ENCODE assay signal across 8 cellular contexts in genomic region chr11:83193315-83194283, GRCh38. TPM values are rescaled to one million over a fixed set of nuclear protein-coding genes. Genes with fewer than 3 reads are reported as not detected.
A peak's percentile ranks its signal among the peaks of the same experiment; 100 is the strongest.
DNase-seq lines count a peak whose midpoint lies in the region; TF ChIP-seq lines count a peak whose summit lies in the region.

Gene ANKRD42 (plus strand): TSS chr11:83193712. CDS start chr11:83194671, 959 bp downstream.

- peaks cover 19% of the 10 kb centered on the region for H3K23me2 ChIP-seq in H9 (ENCODE audit: insufficient read length, low read depth, low read length, poor library complexity, severe bottlenecking)

- H4K91ac ChIP-seq in H9 (ENCODE audit: insufficient read length, low read depth, low read length), result no peak within 1 kb of the TSS

- peak; percentile 95 for DNase-seq in H9
- DNase-seq in MG63, result peak; percentile 93
- DNase-seq in SHP77 treated with DMSO at 0.1 percent for 48 hours (lab: John Stamatoyannopoulos, UW), result peak; percentile 89
- DNase-seq in activated gamma-delta T cell treated with anti-CD3 and anti-CD28 coated beads, Interleukin-2, amount 50 U/mL, for 16 hours (ENCODE audit: low read depth), result peak; percentile 73
- peak; percentile 93 for DNase-seq in foreskin melanocyte

- H3K36me3 Mint-ChIP-seq in H9 (ENCODE audit: insufficient read depth in 1 of 3, low read depth in 3 of 3), result peaks cover 5 to 38% (median 32%) of the 10 kb centered on the region in 3 experiments; a peak in 5 of 7 replicates

- peaks cover 2% of the 10 kb centered on the region for H3K27me3 Mint-ChIP-seq in H9 (ENCODE audit: low read depth)

- H3K9me3 ChIP-seq in ES-I3 (ENCODE audit: control insufficient read depth, insufficient read depth, low read length), result no peaks in the 10 kb centered on the region
- no peaks in the 10 kb centered on the region for H3K9me3 ChIP-seq in H9 (ENCODE audit: control insufficient read depth, low read depth, low read length)
- H3K9me3 ChIP-seq in MG63, result no peaks in the 10 kb centered on the region
- H3K9me3 ChIP-seq in neuron (ENCODE audit: low read length), result no peaks in the 10 kb centered on the region
- H3K9me3 ChIP-seq in subcutaneous abdominal adipose tissue (ENCODE audit: control insufficient read depth in 5 of 5, low read length in 5 of 5), result no peaks in the 10 kb centered on the region

- peak within 1 kb of the TSS; percentile 97 to 99 for H3K4me3 Mint-ChIP-seq in H9

- H3K79me2 ChIP-seq in H9 (ENCODE audit: insufficient read depth, low read length), result peaks cover 7% of the 10 kb centered on the region; the same call in 1 of the 2 replicates

- H3K79me1 ChIP-seq in H9 (ENCODE audit: insufficient read depth, low read depth, low read length, poor library complexity, severe bottlenecking), result no peaks in the 10 kb centered on the region

- no peak within 1 kb of the TSS for H2BK20ac ChIP-seq in H9 (ENCODE audit: low read depth, low read length, poor library complexity, severe bottlenecking)

- peak within 1 kb of the TSS; percentile 84 to 98 (median 91); a peak in 6 of 7 replicates for H3K27ac Mint-ChIP-seq in H9

- H3K14ac ChIP-seq in H9 (ENCODE audit: insufficient read depth, low read length), result peak within 1 kb of the TSS; percentile 96

- H2BK15ac ChIP-seq in H9 (ENCODE audit: low read depth, low read length), result no peak within 1 kb of the TSS

- peak within 1 kb of the TSS; percentile 53 for H3K56ac ChIP-seq in H9 (ENCODE audit: insufficient read length, low read depth, low read length)

- no peak within 1 kb of the TSS for H2BK12ac ChIP-seq in H9 (ENCODE audit: insufficient read length, low read depth, low read length)

- H4K20me1 ChIP-seq in H9 (ENCODE audit: control insufficient read depth, insufficient read depth, insufficient read length), result no peaks in the 10 kb centered on the region

- TF ChIP-seq CTCF in H9 (conservative IDR thresholded peaks at IDR 0.05), result no peak

- H3K4me2 ChIP-seq in H9 (ENCODE audit: insufficient read depth, insufficient read length, low read length), result peak within 1 kb of the TSS; percentile 91

- H2AK5ac ChIP-seq in H9 (ENCODE audit: insufficient read length, low read length), result no peak within 1 kb of the TSS

- H2BK120ac ChIP-seq in H9 (ENCODE audit: low read depth, low read length, poor library complexity, severe bottlenecking), result no peak within 1 kb of the TSS

- H3K36me3 ChIP-seq in ES-I3 (ENCODE audit: insufficient read depth, low read length) (peaks cover 7% of the 10 kb centered on the region; the same call in 1 of the 2 replicates), MG63 (peaks cover 26% of the 10 kb centered on the region), neuron (ENCODE audit: insufficient read depth, low read length) (peaks cover 18% of the 10 kb centered on the region), subcutaneous abdominal adipose tissue (ENCODE audit: control insufficient read depth in 5 of 5, insufficient read depth in 5 of 5, low read length in 5 of 5) (peaks cover 5 to 30% (median 19%) of the 10 kb centered on the region in 5 donors)

- H4K5ac ChIP-seq in H9 (ENCODE audit: insufficient read length, low read depth, low read length), result no peak within 1 kb of the TSS

- no peaks in the 10 kb centered on the region; the same call in 1 of the 2 replicates for H3K27me3 ChIP-seq in H9 (ENCODE audit: insufficient read depth, low read length)
- no peaks in the 10 kb centered on the region for H3K27me3 ChIP-seq in MG63
- H3K27me3 ChIP-seq in neuron (ENCODE audit: insufficient read depth, low read length), result no peaks in the 10 kb centered on the region
- no peaks in the 10 kb centered on the region for H3K27me3 ChIP-seq in subcutaneous abdominal adipose tissue (ENCODE audit: control insufficient read depth in 5 of 5, insufficient read depth in 4 of 5, low read length in 5 of 5)

- H3K18ac ChIP-seq in H9 (ENCODE audit: insufficient read length, low read depth, low read length), result peak within 1 kb of the TSS; percentile 90

- H3K9ac ChIP-seq in ES-I3 (ENCODE audit: low read depth, low read length) (peak within 1 kb of the TSS; percentile 76), H9 (ENCODE audit: extremely low read depth, insufficient read length, low read length) (peak within 1 kb of the TSS; percentile 97), subcutaneous abdominal adipose tissue (ENCODE audit: low read length in 5 of 5) (peak within 1 kb of the TSS; percentile 87 to 97 (median 91))

- no peak within 1 kb of the TSS for H2BK5ac ChIP-seq in H9 (ENCODE audit: insufficient read length, low read length)

- H3K4me1 Mint-ChIP-seq in H9, result peaks cover 13% of the 10 kb centered on the region in 2 experiments

- H3K4me1 ChIP-seq in ES-I3 (ENCODE audit: insufficient read depth, low read length) (no peaks in the 10 kb centered on the region), H9 (ENCODE audit: insufficient read depth, low read length) (no peaks in the 10 kb centered on the region), neuron (ENCODE audit: insufficient read depth, low read length) (peaks cover 19% of the 10 kb centered on the region), subcutaneous abdominal adipose tissue (ENCODE audit: control insufficient read depth in 5 of 5, insufficient read depth in 5 of 5, low read length in 5 of 5) (peaks cover 7 to 34% (median 20%) of the 10 kb centered on the region in 5 donors)

- H3K27ac ChIP-seq in H9 (ENCODE audit: insufficient read length, low read depth, low read length), result no peak within 1 kb of the TSS
- peak within 1 kb of the TSS; percentile 97 for H3K27ac ChIP-seq in subcutaneous abdominal adipose tissue (ENCODE audit: low read depth, low read length)

- H3K4me3 ChIP-seq in MG63 (peak within 1 kb of the TSS; percentile 83), neuron (ENCODE audit: low read length) (peak within 1 kb of the TSS; percentile 84), subcutaneous abdominal adipose tissue (ENCODE audit: low read depth in 1 of 5, low read length in 5 of 5) (peak within 1 kb of the TSS; percentile 86 to 99 (median 93))

- WGBS in H9 (ENCODE audit: extremely low coverage, insufficient read length, low lambda C conversion rate), result no CpG with 5 or more reads among the region's 67 CpGs

- H3K4ac ChIP-seq in H9 (ENCODE audit: low read depth, low read length), result no peak within 1 kb of the TSS

- no peaks in the 10 kb centered on the region for H3K9me3 Mint-ChIP-seq in H9

- no peak within 1 kb of the TSS for H2AFZ ChIP-seq in H9 (ENCODE audit: low read length)
- peak within 1 kb of the TSS; percentile 85 for H2AFZ ChIP-seq in neuron (ENCODE audit: low read depth, low read length)

- H3K23ac ChIP-seq in H9 (ENCODE audit: insufficient read length, low read depth, low read length), result no peak within 1 kb of the TSS

- H4K8ac ChIP-seq in H9 (replicated peaks; ENCODE audit: insufficient read length, low read depth, low read length), result no peak within 1 kb of the TSS

- no peak within 1 kb of the TSS for H3T11ph ChIP-seq in H9 (ENCODE audit: low read length)

RNA-seq across cellular contexts. Expression of gene ANKRD42, which starts in this region (rescaled TPM):
- total RNA-seq in H9 (2021), result 4.9 and 5.1 TPM in 2 replicates
- total RNA-seq in MG63 (2014; rRNA removed; shearing (Covaris generic); ENCODE audit: low replicate concordance), result 6.1 and 12.4 TPM in 2 replicates
